ENCODE assay signal across 9 cellular contexts in the genomic region with DNA sequence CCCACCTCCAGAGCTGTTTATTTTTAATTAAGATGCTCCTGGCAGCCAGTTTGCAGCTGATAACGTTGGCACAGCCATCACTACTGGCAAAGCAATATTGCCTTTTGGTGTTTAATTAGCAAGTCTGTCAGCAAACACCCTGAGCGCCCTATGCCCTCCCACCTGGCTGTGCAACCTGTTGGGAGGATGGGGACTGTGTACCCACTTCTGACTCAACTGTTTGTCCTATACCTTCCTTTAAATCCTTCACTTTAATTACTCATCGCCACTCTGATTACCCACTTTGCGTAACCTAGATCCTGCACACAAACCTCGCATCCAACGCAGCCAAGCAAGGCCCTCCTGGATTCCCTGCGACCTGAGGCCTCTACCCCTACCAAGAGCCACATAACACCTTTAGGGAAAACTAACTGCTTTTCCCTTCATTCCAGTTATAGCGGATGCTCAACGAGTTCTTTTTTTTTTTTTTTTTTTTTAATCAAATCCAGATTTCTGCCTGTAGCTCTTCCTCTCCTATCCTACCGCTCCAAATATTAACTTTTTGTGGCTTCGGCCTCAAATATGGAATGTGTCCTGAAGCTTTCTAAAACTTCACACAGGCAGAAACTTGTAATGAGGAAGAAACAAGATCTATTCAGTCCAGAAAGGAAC.
A peak's percentile ranks its signal among the peaks of the same experiment; 100 is the strongest.
DNase-seq lines count a peak whose midpoint lies in the region; ATAC-seq and TF ChIP-seq lines count a peak whose summit lies in the region.
"Had no signal": no experiment of that assay in that cellular context is flagged by ENCODE, and none has a peak within 500 bp of the region (broad histone marks: within the 10 kb centered on the region; RNA-seq: fewer than 3 reads in every experiment).

No MANE protein-coding gene starts in this region.

- TF ChIP-seq CTCF in coronary artery (IDR thresholded peaks at IDR 0.05) (no peak), neural crest cell (conservative IDR thresholded peaks at IDR 0.05) (no peak)

- no peaks in the 10 kb centered on the region for H3K9me3 Mint-ChIP-seq in neural crest cell
- H3K9me3 Mint-ChIP-seq in activated naive CD4-positive, alpha-beta T cell treated with anti-CD3 and anti-CD28 coated beads, Interleukin-2, amount 10 ng/mL, durations not matched to agents 7 days and 5 days, result no peaks in the 10 kb centered on the region

- peak overlapping the region; percentile 94 for H3K27ac Mint-ChIP-seq in neural crest cell (ENCODE audit: unreplicated experiment)
- no peak overlapping the region for H3K27ac Mint-ChIP-seq in activated naive CD4-positive, alpha-beta T cell treated with anti-CD3 and anti-CD28 coated beads, Interleukin-2, amount 10 ng/mL, durations not matched to agents 7 days and 5 days

- CTCF ChIA-PET in activated naive CD4-positive, alpha-beta T cell treated with anti-CD3 and anti-CD28 coated beads, Interleukin-2, amount 10 ng/mL, durations not matched to agents 7 days and 5 days (lab: Charles Lee), result interaction anchor here (0.8 to 2.0 kb wide), 2 partner anchors 15 kb away, joined by 3 to 13 read pairs; no protein-coding TSS in a partner anchor

- no peak for ATAC-seq in HG02763 (IDR thresholded peaks at IDR 0.05; ENCODE audit: unreplicated experiment)
- no peak for ATAC-seq in GM21825 (IDR thresholded peaks at IDR 0.05; ENCODE audit: unreplicated experiment)

- peak overlapping the region; percentile 83 to 89 for H3K27ac ChIP-seq in coronary artery

- DNase-seq in COLO668 (lab: John Stamatoyannopoulos, UW; ENCODE audit: unreplicated experiment) (peak; percentile 78), NCI-H2196 treated with DMSO at 0.1 percent for 48 hours (lab: John Stamatoyannopoulos, UW; ENCODE audit: unreplicated experiment) (peak; percentile 40), coronary artery (ENCODE audit: low spot score) (no peak), neural crest cell (ENCODE audit: low read depth, low spot score) (no peak), NCI-H1048 (lab: John Stamatoyannopoulos, UW) (no peak)
- no peak for DNase-seq in activated naive CD4-positive, alpha-beta T cell treated with anti-CD3 and anti-CD28 coated beads, Interleukin-2, amount 10 ng/mL, durations not matched to agents 7 days and 5 days
- DNase-seq: SIG-M5 had no signal

- H3K4me3 ChIP-seq in coronary artery, result peak overlapping the region; percentile 69

- no peaks in the 10 kb centered on the region for H3K36me3 Mint-ChIP-seq in neural crest cell (ENCODE audit: low read depth)
- H3K36me3 Mint-ChIP-seq in activated naive CD4-positive, alpha-beta T cell treated with anti-CD3 and anti-CD28 coated beads, Interleukin-2, amount 10 ng/mL, durations not matched to agents 7 days and 5 days, result no peaks in the 10 kb centered on the region

- peaks cover 73% of the 10 kb centered on the region for H3K4me1 Mint-ChIP-seq in neural crest cell
- peaks cover 2% of the 10 kb centered on the region for H3K4me1 Mint-ChIP-seq in activated naive CD4-positive, alpha-beta T cell treated with anti-CD3 and anti-CD28 coated beads, Interleukin-2, amount 10 ng/mL, durations not matched to agents 7 days and 5 days

- H3K4me3 Mint-ChIP-seq in neural crest cell, result no peak overlapping the region
- H3K4me3 Mint-ChIP-seq in activated naive CD4-positive, alpha-beta T cell treated with anti-CD3 and anti-CD28 coated beads, Interleukin-2, amount 10 ng/mL, durations not matched to agents 7 days and 5 days, result no peak overlapping the region

- H3K27me3 Mint-ChIP-seq in neural crest cell (ENCODE audit: low read depth), result no peaks in the 10 kb centered on the region
- H3K27me3 Mint-ChIP-seq in activated naive CD4-positive, alpha-beta T cell treated with anti-CD3 and anti-CD28 coated beads, Interleukin-2, amount 10 ng/mL, durations not matched to agents 7 days and 5 days, result peaks cover 6% of the 10 kb centered on the region

Comparison
In these comparisons a context has a peak if more than half of its experiments do, and no peak if none do; other contexts are left out.
1. DNase-seq: peak in COLO668 (single experiment) and NCI-H2196 treated with DMSO at 0.1 percent for 48 hours (single experiment); none in coronary artery (single experiment), neural crest cell (single experiment), NCI-H1048 (single experiment) and activated naive CD4-positive, alpha-beta T cell treated with anti-CD3 and anti-CD28 coated beads, Interleukin-2, amount 10 ng/mL, durations not matched to agents 7 days and 5 days (single experiment).